ENCODE assay signal across 8 cellular contexts in genomic region chr12:2054091-2055018, GRCh38. TPM values are rescaled to one million over a fixed set of nuclear protein-coding genes. Genes with fewer than 3 reads are reported as not detected.
DNase-seq lines count a peak whose midpoint lies in the region; ATAC-seq and TF ChIP-seq lines count a peak whose summit lies in the region.

No MANE protein-coding gene starts in this region.

- H3K27me3 Mint-ChIP-seq in CD4-positive, alpha-beta T cell: peaks cover 76% of the 10 kb centered on the region

- H3K36me3 ChIP-seq in endocrine pancreas (ENCODE audit: control insufficient read depth, insufficient read depth, low read length): no peaks in the 10 kb centered on the region
- H3K36me3 ChIP-seq in osteoblast (ENCODE audit: insufficient read depth, low read length): no peaks in the 10 kb centered on the region

- in situ Hi-C loops in ACHN (cut with HindIII; ENCODE audit: low pct_ligation_motif_present, low pct_unique_long_range_greater_than_20kb, low sequenced_read_pairs): no loop called here

- POLR2A ChIA-PET in CD4-positive, alpha-beta T cell (lab: Charles Lee): interaction anchor here (0.7 kb wide), 1 partner anchor 9 kb away, joined by 3 read pairs; no protein-coding TSS in a partner anchor

- no peak for TF ChIP-seq CTCF in CD4-positive, alpha-beta T cell (IDR thresholded peaks at IDR 0.05)
- no peak for TF ChIP-seq CTCF in osteoblast (IDR thresholded peaks at IDR 0.05; ENCODE audit: extremely low read depth, low read depth, low read length)

- H3K4me1 Mint-ChIP-seq in CD4-positive, alpha-beta T cell (ENCODE audit: low read depth): peaks cover 22% of the 10 kb centered on the region

- H3K79me2 ChIP-seq in osteoblast (ENCODE audit: insufficient read depth, low read length): peaks cover 59% of the 10 kb centered on the region

- peaks cover 47% of the 10 kb centered on the region for H3K27me3 ChIP-seq in CD4-positive, alpha-beta T cell (ENCODE audit: control insufficient read depth, insufficient read depth, low read length)
- H3K27me3 ChIP-seq in endocrine pancreas (ENCODE audit: control insufficient read depth, insufficient read depth, low read length) (no peaks in the 10 kb centered on the region), osteoblast (ENCODE audit: insufficient read depth, low read length) (no peaks in the 10 kb centered on the region)

- H3K27ac ChIP-seq in CD4-positive, alpha-beta T cell (ENCODE audit: low read depth, low read length): no peak overlapping the region
- H3K27ac ChIP-seq in osteoblast (ENCODE audit: low read depth, low read length): peak overlapping the region; percentile 35

- H4K20me1 ChIP-seq in osteoblast (ENCODE audit: insufficient read depth, low read length): peaks cover 35% of the 10 kb centered on the region

- CTCF ChIA-PET in CD4-positive, alpha-beta T cell (lab: Charles Lee): no interaction called here

- H3K4me3 Mint-ChIP-seq in CD4-positive, alpha-beta T cell: peak overlapping the region; percentile 71

- H3K4me3 ChIP-seq in endocrine pancreas (ENCODE audit: control insufficient read depth, insufficient read depth, low read length) (peak overlapping the region; percentile 77), osteoblast (ENCODE audit: insufficient read depth, low read length) (peak overlapping the region; percentile 86)

- no peak overlapping the region for H3K27ac Mint-ChIP-seq in CD4-positive, alpha-beta T cell

- H3K4me1 ChIP-seq in endocrine pancreas (ENCODE audit: control insufficient read depth, insufficient read depth, low read length) (peaks cover 6% of the 10 kb centered on the region), osteoblast (ENCODE audit: insufficient read depth, low read length) (peaks cover 27% of the 10 kb centered on the region)

- peak overlapping the region; percentile 64 for H2AFZ ChIP-seq in osteoblast (ENCODE audit: low read length)

- H3K36me3 Mint-ChIP-seq in CD4-positive, alpha-beta T cell (ENCODE audit: low read depth): no peaks in the 10 kb centered on the region

- H3K9ac ChIP-seq in endocrine pancreas (ENCODE audit: control insufficient read depth, insufficient read depth, low read length): peak overlapping the region; percentile 78

- no peaks in the 10 kb centered on the region for H3K9me3 ChIP-seq in CD4-positive, alpha-beta T cell (ENCODE audit: control insufficient read depth, low read length)
- no peaks in the 10 kb centered on the region for H3K9me3 ChIP-seq in endocrine pancreas (ENCODE audit: control insufficient read depth, low read length)
- H3K9me3 ChIP-seq in osteoblast (ENCODE audit: low read depth, low read length): no peaks in the 10 kb centered on the region

- H3K9me3 Mint-ChIP-seq in CD4-positive, alpha-beta T cell: no peaks in the 10 kb centered on the region

- H3K4me2 ChIP-seq in osteoblast (ENCODE audit: insufficient read depth, low read length): peak overlapping the region; percentile 82

- ATAC-seq in CD4-positive, alpha-beta T cell (ENCODE audit: poor library complexity): no peak

- intact Hi-C loops in CD4-positive, alpha-beta T cell (cut with DNase I, micrococcal nuclease): no loop called here

- no peak for DNase-seq in CD4-positive, alpha-beta T cell
- DNase-seq in NCI-H2171 treated with DMSO at 0.1 percent for 48 hours (lab: John Stamatoyannopoulos, UW) (peak; percentile 84), osteoblast (ENCODE audit: insufficient read length, low spot score, missing footprints) (peak; percentile 89), NCI-H1930 (lab: John Stamatoyannopoulos, UW) (no peak), NCI-H2227 (lab: John Stamatoyannopoulos, UW; ENCODE audit: unreplicated experiment) (no peak), ACHN (no peak)
- DNase-seq in stimulated activated naive CD4-positive, alpha-beta T cell (lab: John Stamatoyannopoulos, UW): no peak

RNA-seq across cellular contexts. Expression of gene CACNA1C, which starts 1.6 kb away (rescaled TPM):
- under 1 TPM; 0.05 to 0.08 TPM for total RNA-seq in CD4-positive, alpha-beta T cell
- 19.2 and 22.4 TPM in 2 replicates for total RNA-seq in osteoblast

RNA-seq across cellular contexts. Expression of gene DCP1B, which starts 50.1 kb away (rescaled TPM):
- 1 to 10 TPM; 4.3 to 4.6 TPM for total RNA-seq in CD4-positive, alpha-beta T cell
- total RNA-seq in osteoblast: 13.0 and 15.3 TPM in 2 replicates

Comparison
In these comparisons a context has a peak if more than half of its experiments do, and no peak if none do; other contexts are left out.
1. DNase-seq: peak in NCI-H2171 treated with DMSO at 0.1 percent for 48 hours (single experiment) and osteoblast (single experiment); none in CD4-positive, alpha-beta T cell (0 of 10), NCI-H1930 (0 of 2), NCI-H2227 (single experiment), stimulated activated naive CD4-positive, alpha-beta T cell (0 of 6) and ACHN (single experiment).
2. RNA of gene CACNA1C, which starts 1.6 kb away (total RNA-seq): 19.2 to 22.4 TPM in osteoblast; 0.05 to 0.08 TPM in CD4-positive, alpha-beta T cell; every median in the first group is over 10 times any median in the second.